In genomic region chr18:11310476-11311086, GRCh38 we compare ENCODE assay signal across 8 cellular contexts.
DNase-seq lines count a peak whose midpoint lies in the region; ATAC-seq and TF ChIP-seq lines count a peak whose summit lies in the region.

No MANE protein-coding gene starts in this region.

- no peak overlapping the region for H3K4me2 ChIP-seq in mesenchymal stem cell (ENCODE audit: low read length, poor library complexity, severe bottlenecking)

- peaks cover 0 to 1% of the 10 kb centered on the region in 2 donors for H3K27me3 Mint-ChIP-seq in CD4-positive, alpha-beta memory T cell
- H3K27me3 Mint-ChIP-seq in T-helper 17 cell = peaks cover 13% of the 10 kb centered on the region

- POLR2A ChIA-PET in CD4-positive, alpha-beta memory T cell (lab: Charles Lee; ENCODE audit: partially characterized antibody) = no interaction called here

- H3K36me3 ChIP-seq in NT2/D1 (ENCODE audit: insufficient read depth, insufficient read length, low read length) (no peaks in the 10 kb centered on the region), mesenchymal stem cell (ENCODE audit: control insufficient read depth in 1 of 2, insufficient read depth in 2 of 2, low read depth in 1 of 2, low read length in 2 of 2) (no peaks in the 10 kb centered on the region)
- no peaks in the 10 kb centered on the region for H3K36me3 ChIP-seq in CD4-positive, alpha-beta memory T cell (ENCODE audit: insufficient read depth, low read length)

- no peak overlapping the region for H3K18ac ChIP-seq in mesenchymal stem cell (ENCODE audit: low read depth in 1 of 2, low read length in 2 of 2)

- no peak overlapping the region for H3K4ac ChIP-seq in mesenchymal stem cell (ENCODE audit: low read depth in 1 of 2, low read length in 2 of 2)

- TF ChIP-seq CTCF in cardiac fibroblast (IDR thresholded peaks at IDR 0.05; ENCODE audit: low read depth, low read length) = peak; percentile 80

- no peak overlapping the region for H2AK5ac ChIP-seq in mesenchymal stem cell (ENCODE audit: low read length, severe bottlenecking)

- no peak overlapping the region for H2BK5ac ChIP-seq in mesenchymal stem cell (ENCODE audit: low read depth, low read length, poor library complexity, severe bottlenecking)

- H3K79me1 ChIP-seq in mesenchymal stem cell (replicated peaks; ENCODE audit: low read length, poor library complexity, severe bottlenecking) = no peaks in the 10 kb centered on the region

- H3K23ac ChIP-seq in mesenchymal stem cell (ENCODE audit: low read length in 2 of 2) = no peak overlapping the region

- no peak overlapping the region for H3K4me3 ChIP-seq in NT2/D1 (ENCODE audit: insufficient read length, low read depth)
- no peak overlapping the region for H3K4me3 ChIP-seq in cardiac fibroblast (replicated peaks in 1 of 2; ENCODE audit: low read depth in 2 of 2, low read length in 2 of 2)
- H3K4me3 ChIP-seq in mesenchymal stem cell (ENCODE audit: insufficient read depth in 1 of 2, low read depth in 1 of 2, low read length in 2 of 2) = no peak overlapping the region
- no peak overlapping the region for H3K4me3 ChIP-seq in CD4-positive, alpha-beta memory T cell (ENCODE audit: low read length in 2 of 2)

- DNase-seq in SIG-M5 treated with dmso at 0.1 percent for 504 hours (lab: John Stamatoyannopoulos, UW; ENCODE audit: unreplicated experiment) (peak; percentile 17), SIG-M5 (lab: John Stamatoyannopoulos, UW) (no peak), NT2/D1 (ENCODE audit: low read depth, low spot score) (peak; percentile 40), cardiac fibroblast (ENCODE audit: low read depth in 2 of 2) (peak; percentile 56 to 59), mesenchymal stem cell (peak; percentile 38), T-helper 17 cell (no peak)
- no peak for DNase-seq in CD4-positive, alpha-beta memory T cell

- H3K27me3 ChIP-seq in NT2/D1 (ENCODE audit: insufficient read depth, insufficient read length) = no peaks in the 10 kb centered on the region
- no peaks in the 10 kb centered on the region for H3K27me3 ChIP-seq in mesenchymal stem cell (ENCODE audit: control insufficient read depth in 1 of 2, insufficient read depth in 1 of 2, low read length in 2 of 2)
- H3K27me3 ChIP-seq in CD4-positive, alpha-beta memory T cell (ENCODE audit: insufficient read depth, low read length) = no peaks in the 10 kb centered on the region

- H3K36me3 Mint-ChIP-seq in CD4-positive, alpha-beta memory T cell = no peaks in the 10 kb centered on the region
- no peaks in the 10 kb centered on the region for H3K36me3 Mint-ChIP-seq in T-helper 17 cell (ENCODE audit: low read depth)

- no peak overlapping the region for H2BK15ac ChIP-seq in mesenchymal stem cell (ENCODE audit: low read depth, poor library complexity, severe bottlenecking)

- no peak overlapping the region for H2BK12ac ChIP-seq in mesenchymal stem cell (ENCODE audit: low read length in 2 of 2)

- H3K14ac ChIP-seq in mesenchymal stem cell (ENCODE audit: low read length in 2 of 2) = no peak overlapping the region

- H4K91ac ChIP-seq in mesenchymal stem cell (ENCODE audit: low read length) = no peak overlapping the region

- no peak overlapping the region for H2BK120ac ChIP-seq in mesenchymal stem cell (ENCODE audit: low read depth, low read length)

- intact Hi-C loops in CD4-positive, alpha-beta memory T cell (cut with micrococcal nuclease) = no loop called here

- H2AFZ ChIP-seq in mesenchymal stem cell (ENCODE audit: low read depth, low read length) = no peak overlapping the region

- H3K27ac Mint-ChIP-seq in CD4-positive, alpha-beta memory T cell = no peak overlapping the region
- H3K27ac Mint-ChIP-seq in T-helper 17 cell = no peak overlapping the region

- H3K4me1 ChIP-seq in NT2/D1 (ENCODE audit: insufficient read depth, insufficient read length) = no peaks in the 10 kb centered on the region
- no peaks in the 10 kb centered on the region for H3K4me1 ChIP-seq in mesenchymal stem cell (ENCODE audit: control insufficient read depth, insufficient read depth, low read depth, low read length)
- no peaks in the 10 kb centered on the region for H3K4me1 ChIP-seq in CD4-positive, alpha-beta memory T cell (ENCODE audit: insufficient read depth, low read length)

- ATAC-seq in HG02678 (IDR thresholded peaks at IDR 0.05; ENCODE audit: unreplicated experiment) (peak; percentile 68), T-helper 17 cell (no peak)

- CTCF ChIA-PET in CD4-positive, alpha-beta memory T cell (lab: Charles Lee; ENCODE audit: partially characterized antibody) = interaction anchor here (1.1 kb wide), 1 partner anchor 278 kb away, joined by 4 read pairs; no protein-coding TSS in a partner anchor

- WGBS in mesenchymal stem cell = 79% methylated on average over 1 of the region's 1 CpG

- peaks cover 0 to 2% (median 0%) of the 10 kb centered on the region in 8 donors for H3K9me3 Mint-ChIP-seq in CD4-positive, alpha-beta memory T cell

- H3K9me3 ChIP-seq in NT2/D1 (ENCODE audit: insufficient read depth, low read length) (no peaks in the 10 kb centered on the region; the same call in 1 of the 2 replicates), mesenchymal stem cell (ENCODE audit: control insufficient read depth, low read length) (no peaks in the 10 kb centered on the region), T-helper 17 cell (ENCODE audit: control insufficient read depth, low read length, poor library complexity, severe bottlenecking) (no peaks in the 10 kb centered on the region)
- no peaks in the 10 kb centered on the region for H3K9me3 ChIP-seq in CD4-positive, alpha-beta memory T cell (ENCODE audit: control insufficient read depth in 1 of 2, low read length in 2 of 2)

- no peak overlapping the region for H3K9ac ChIP-seq in NT2/D1 (ENCODE audit: insufficient read length, low read depth)
- no peak overlapping the region for H3K9ac ChIP-seq in mesenchymal stem cell (ENCODE audit: low read length)

- no peak overlapping the region for H3K4me3 Mint-ChIP-seq in CD4-positive, alpha-beta memory T cell
- no peak overlapping the region for H3K4me3 Mint-ChIP-seq in T-helper 17 cell

- peaks cover 0 to 1% (median 0%) of the 10 kb centered on the region in 4 donors for H3K4me1 Mint-ChIP-seq in CD4-positive, alpha-beta memory T cell
- H3K4me1 Mint-ChIP-seq in T-helper 17 cell = peaks cover 7% of the 10 kb centered on the region

- no peak overlapping the region for H3K27ac ChIP-seq in mesenchymal stem cell (ENCODE audit: low read length, poor library complexity, severe bottlenecking)
- no peak overlapping the region for H3K27ac ChIP-seq in CD4-positive, alpha-beta memory T cell (ENCODE audit: low read depth, low read length)

- no peak overlapping the region for H4K8ac ChIP-seq in mesenchymal stem cell (ENCODE audit: low read length)

Comparison
In these comparisons a context has a peak if more than half of its experiments do, and no peak if none do; other contexts are left out.
1. DNase-seq: peak in SIG-M5 treated with dmso at 0.1 percent for 504 hours (single experiment), NT2/D1 (single experiment), cardiac fibroblast (2 of 2) and mesenchymal stem cell (single experiment); none in SIG-M5 (single experiment), CD4-positive, alpha-beta memory T cell (0 of 5) and T-helper 17 cell (0 of 3).